In the genomic region with DNA sequence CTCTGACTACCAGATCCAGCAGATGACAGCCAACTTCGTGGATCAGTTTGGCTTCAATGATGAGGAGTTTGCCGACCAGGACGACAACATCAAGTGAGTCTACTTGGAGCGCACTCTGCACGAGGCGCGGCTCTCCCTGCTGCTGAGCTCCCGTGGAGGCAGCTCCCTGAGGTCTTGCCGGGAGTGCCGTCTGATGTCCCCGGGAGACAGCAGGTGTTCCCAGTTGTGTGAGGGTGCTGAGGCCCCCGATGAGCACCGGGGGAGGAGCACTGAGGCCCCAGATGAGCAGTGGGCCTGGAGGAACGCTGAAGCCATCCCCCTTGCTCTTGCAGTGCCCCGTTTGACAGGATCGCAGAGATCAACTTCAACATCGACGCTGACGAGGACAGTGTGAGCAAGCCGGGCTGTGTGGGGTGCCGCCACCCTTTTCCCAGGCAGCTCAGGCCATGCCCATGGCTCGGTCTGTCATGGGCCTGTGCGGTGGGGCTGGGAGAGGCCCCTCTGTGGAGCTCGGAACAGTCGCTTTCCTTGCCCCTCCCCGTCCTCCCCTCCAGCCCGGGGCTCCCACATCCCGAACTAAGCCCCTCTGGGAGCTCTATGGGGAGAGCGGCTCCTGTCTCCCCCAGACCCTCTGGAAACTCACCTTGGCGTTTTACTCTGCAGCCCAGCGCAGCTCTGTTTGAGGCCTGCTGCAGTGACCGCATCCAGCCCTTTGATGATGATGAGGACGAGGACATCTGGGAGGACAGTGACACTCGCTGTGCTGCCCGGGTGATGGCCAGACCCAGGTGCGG, we compare ENCODE assay signal across 28 cellular contexts. TPM values are rescaled to one million over a fixed set of nuclear protein-coding genes. Genes with fewer than 3 reads are reported as not detected.
"Had no signal": no experiment of that assay in that cellular context is flagged by ENCODE, and none has a peak within 500 bp of the region (broad histone marks: within the 10 kb centered on the region; RNA-seq: fewer than 3 reads in every experiment).

No MANE protein-coding gene starts in this region.

- H3K9ac ChIP-seq: neural progenitor cell had no signal

- H3K27ac ChIP-seq: coronary artery, left lung, neural progenitor cell, pancreas, spleen, stomach, thoracic aorta, transverse colon had no signal

- H3K36me3 ChIP-seq: neural progenitor cell had no signal

- DNase-seq: cerebellar nuclear complex; effector CD4-positive, alpha-beta T cell; endodermal cell; foreskin melanocyte; head of caudate nucleus; hippocampal formation; mesenchymal stem cell; midbrain; occipital lobe; spleen; stimulated activated CD4-positive, alpha-beta T cell treated with anti-CD3 and anti-CD28 coated beads, Interleukin-15, amount 100 ng/mL, for 24 hours; stimulated activated CD4-positive, alpha-beta T cell treated with anti-CD3 and anti-CD28 coated beads, Interleukin-1b, Interleukin-23, amount 100 ng/mL, for 48 hours; stimulated activated CD4-positive, alpha-beta T cell treated with anti-CD3 and anti-CD28 coated beads, Interleukin-4, amount 100 ng/mL, for 24 hours; stomach; substantia nigra; transverse colon had no signal

- H3K4me3 ChIP-seq: coronary artery, left lung, lung, neural progenitor cell, pancreas, spleen, stomach, thoracic aorta, transverse colon had no signal

- H3K9me3 ChIP-seq: left lung, pancreas, spleen, stomach, thoracic aorta, transverse colon had no signal

- H3K4me1 ChIP-seq: left lung, neural progenitor cell, pancreas, transverse colon had no signal

- ATAC-seq: left lung; natural killer cell treated with Interleukin-12 subunit alpha and Interleukin-12 subunit beta and Interleukin-15 and Interleukin-18, amount 100 ng/mL, for 72 hours; pancreas; right cardiac atrium; stimulated activated memory B cell treated with anti-CD40 and anti-IgM and Interleukin-4, amounts not matched to agents 10 μg/mL and 1 μg/mL and 100 μg/mL, for 72 hours had no signal

- FAIRE-seq: pancreas had no signal

RNA-seq across cellular contexts. Expression of a gene that starts 43.6 kb away (rescaled TPM):
- total RNA-seq: occipital lobe had no signal

RNA-seq across cellular contexts. Expression of a gene that starts 49.0 kb away (rescaled TPM):
- total RNA-seq: dermis microvascular lymphatic vessel endothelial cell, endodermal cell, left lung, lung, occipital lobe, right cardiac atrium, stomach, thoracic aorta, transverse colon, ureter had no signal
- polyA plus RNA-seq: esophagus, right cardiac atrium had no signal
